In genomic region chr12:58358369-58358768, GRCh38 we compare ENCODE assay signal across 3 cellular contexts.
TF ChIP-seq lines count a peak whose summit lies in the region.

No MANE protein-coding gene starts in this region.

TF ChIP-seq in SK-N-SH treated with all-trans-retinoic acid at 6 μM for 48 hours, 23 proteins besides CTCF, POLR2A, EP300 and RAD21 (continued from another document and continues in another):
- TF ChIP-seq PATZ1 (CRISPR knock-in tag; IDR thresholded peaks at IDR 0.05; ENCODE audit: borderline replicate concordance) (no peak), CSDC2 (CRISPR knock-in tag; IDR thresholded peaks at IDR 0.05) (no peak), GLIS3 (CRISPR knock-in tag; IDR thresholded peaks at IDR 0.05) (no peak), TCF4 (CRISPR knock-in tag; IDR thresholded peaks at IDR 0.05; ENCODE audit: borderline replicate concordance) (no peak), POU6F1 (CRISPR knock-in tag; IDR thresholded peaks at IDR 0.05; ENCODE audit: borderline replicate concordance, low read depth) (no peak), ZC3H10 (CRISPR knock-in tag; IDR thresholded peaks at IDR 0.05) (no peak), TOX (CRISPR knock-in tag; IDR thresholded peaks at IDR 0.05; ENCODE audit: borderline replicate concordance) (no peak), ZFP30 (CRISPR knock-in tag; IDR thresholded peaks at IDR 0.05) (no peak), ZNF70 (CRISPR knock-in tag; IDR thresholded peaks at IDR 0.05) (no peak), ZNF8 (CRISPR knock-in tag; IDR thresholded peaks at IDR 0.05) (no peak), PPARA (CRISPR knock-in tag; IDR thresholded peaks at IDR 0.05; ENCODE audit: borderline replicate concordance) (no peak), TSHZ2 (CRISPR knock-in tag; IDR thresholded peaks at IDR 0.05) (no peak)

TF ChIP-seq in SK-N-SH, 30 proteins besides CTCF, POLR2A, EP300 and RAD21 (continued from another document):
- TF ChIP-seq NRF1 (IDR thresholded peaks at IDR 0.05; ENCODE audit: low read depth, low read length) (no peak), FOSL2 (IDR thresholded peaks at IDR 0.05; ENCODE audit: borderline replicate concordance, low read depth) (no peak), ELF1 (IDR thresholded peaks at IDR 0.05) (no peak)

TF ChIP-seq in GM12878, 131 proteins besides CTCF, POLR2A, EP300 and RAD21 (continued from another document):
- no peak for TF ChIP-seq BHLHE40 (IDR thresholded peaks at IDR 0.05; ENCODE audit: borderline replicate concordance in 1 of 2, low read depth in 2 of 2, low read length in 1 of 2)
